Comparison of ENCODE assay signal across 7 cellular contexts in genomic region chr11:8099291-8099899, GRCh38. TPM values are rescaled to one million over a fixed set of nuclear protein-coding genes. Genes with fewer than 3 reads are reported as not detected.
A peak's percentile ranks its signal among the peaks of the same experiment; 100 is the strongest.
DNase-seq lines count a peak whose midpoint lies in the region; ATAC-seq lines count a peak whose summit lies in the region.

No MANE protein-coding gene starts in this region.

- H3K27me3 Mint-ChIP-seq in activated CD8-positive, alpha-beta memory T cell treated with anti-CD3 and anti-CD28 coated beads, Interleukin-2, amount 10 ng/mL, durations not matched to agents 7 days and 5 days = no peaks in the 10 kb centered on the region
- H3K27me3 Mint-ChIP-seq in stimulated activated memory B cell treated with anti-CD40 and anti-IgM and Interleukin-4, amounts not matched to agents 10 μg/mL and 1 μg/mL and 100 μg/mL, for 72 hours = no peaks in the 10 kb centered on the region

- DNase-seq in GM04504 (ENCODE audit: low read depth) = peak; percentile 58
- peak; percentile 54 to 87 for DNase-seq in NCI-H526 (lab: John Stamatoyannopoulos, UW)
- peak; percentile 80 for DNase-seq in activated CD8-positive, alpha-beta memory T cell treated with anti-CD3 and anti-CD28 coated beads, Interleukin-2, amount 10 ng/mL, durations not matched to agents 7 days and 5 days
- DNase-seq in epidermal melanocyte (ENCODE audit: insufficient read length, low spot score) = peak; percentile 73
- DNase-seq in myocyte (ENCODE audit: low read depth) = peak; percentile 84

- H3K36me3 Mint-ChIP-seq in activated CD8-positive, alpha-beta memory T cell treated with anti-CD3 and anti-CD28 coated beads, Interleukin-2, amount 10 ng/mL, durations not matched to agents 7 days and 5 days = no peaks in the 10 kb centered on the region
- H3K36me3 Mint-ChIP-seq in stimulated activated memory B cell treated with anti-CD40 and anti-IgM and Interleukin-4, amounts not matched to agents 10 μg/mL and 1 μg/mL and 100 μg/mL, for 72 hours = no peaks in the 10 kb centered on the region

- H3K27ac Mint-ChIP-seq in activated CD8-positive, alpha-beta memory T cell treated with anti-CD3 and anti-CD28 coated beads, Interleukin-2, amount 10 ng/mL, durations not matched to agents 7 days and 5 days = no peak overlapping the region
- H3K27ac Mint-ChIP-seq in stimulated activated memory B cell treated with anti-CD40 and anti-IgM and Interleukin-4, amounts not matched to agents 10 μg/mL and 1 μg/mL and 100 μg/mL, for 72 hours = peak overlapping the region; percentile 0

- peak; percentile 58 for ATAC-seq in HG02571 (IDR thresholded peaks at IDR 0.05; ENCODE audit: unreplicated experiment)
- peak; percentile 78 for ATAC-seq in activated CD8-positive, alpha-beta memory T cell treated with anti-CD3 and anti-CD28 coated beads, Interleukin-2, amount 10 ng/mL, durations not matched to agents 7 days and 5 days
- no peak for ATAC-seq in stimulated activated memory B cell treated with anti-CD40 and anti-IgM and Interleukin-4, amounts not matched to agents 10 μg/mL and 1 μg/mL and 100 μg/mL, for 72 hours

- H3K4me3 Mint-ChIP-seq in activated CD8-positive, alpha-beta memory T cell treated with anti-CD3 and anti-CD28 coated beads, Interleukin-2, amount 10 ng/mL, durations not matched to agents 7 days and 5 days = no peak overlapping the region
- H3K4me3 Mint-ChIP-seq in stimulated activated memory B cell treated with anti-CD40 and anti-IgM and Interleukin-4, amounts not matched to agents 10 μg/mL and 1 μg/mL and 100 μg/mL, for 72 hours = no peak overlapping the region

- H3K4me1 Mint-ChIP-seq in activated CD8-positive, alpha-beta memory T cell treated with anti-CD3 and anti-CD28 coated beads, Interleukin-2, amount 10 ng/mL, durations not matched to agents 7 days and 5 days = no peaks in the 10 kb centered on the region
- H3K4me1 Mint-ChIP-seq in stimulated activated memory B cell treated with anti-CD40 and anti-IgM and Interleukin-4, amounts not matched to agents 10 μg/mL and 1 μg/mL and 100 μg/mL, for 72 hours = peaks cover 11% of the 10 kb centered on the region

- CTCF ChIA-PET in activated CD8-positive, alpha-beta memory T cell treated with anti-CD3 and anti-CD28 coated beads, Interleukin-2, amount 10 ng/mL, durations not matched to agents 7 days and 5 days (lab: Charles Lee) = interaction anchor here (0.6 to 14.7 kb wide), 32 partner anchors 9 to 609 kb away, joined by 3 to 210 read pairs (median 4); partner anchors contain the start of genes EIF3F and LMO1

- no peaks in the 10 kb centered on the region for H3K9me3 Mint-ChIP-seq in activated CD8-positive, alpha-beta memory T cell treated with anti-CD3 and anti-CD28 coated beads, Interleukin-2, amount 10 ng/mL, durations not matched to agents 7 days and 5 days (ENCODE audit: low read depth)
- H3K9me3 Mint-ChIP-seq in stimulated activated memory B cell treated with anti-CD40 and anti-IgM and Interleukin-4, amounts not matched to agents 10 μg/mL and 1 μg/mL and 100 μg/mL, for 72 hours = no peaks in the 10 kb centered on the region

RNA-seq across cellular contexts. Expression of gene TUB, which starts 18.4 kb away (rescaled TPM):
- under 1 TPM; 0.07 to 0.09 TPM for total RNA-seq in activated CD8-positive, alpha-beta memory T cell treated with anti-CD3 and anti-CD28 coated beads, Interleukin-2, amount 10 ng/mL, durations not matched to agents 7 days and 5 days
- total RNA-seq in myocyte = 15.5 and 29.3 TPM in 2 replicates
- polyA plus RNA-seq in myocyte (2012) = 11.0 TPM

Comparison
In these comparisons a context has a peak if more than half of its experiments do, and no peak if none do; other contexts are left out.
1. RNA of gene TUB, which starts 18.4 kb away (total RNA-seq): 15.5 to 29.3 TPM in myocyte; 0.07 to 0.09 TPM in activated CD8-positive, alpha-beta memory T cell treated with anti-CD3 and anti-CD28 coated beads, Interleukin-2, amount 10 ng/mL, durations not matched to agents 7 days and 5 days; every median in the first group is over 10 times any median in the second.
2. Peak in every context shown above with its lines, with median percentiles within 50 percentile points of each other: DNase-seq.